ENCODE assay signal across 34 cellular contexts in the genomic region with DNA sequence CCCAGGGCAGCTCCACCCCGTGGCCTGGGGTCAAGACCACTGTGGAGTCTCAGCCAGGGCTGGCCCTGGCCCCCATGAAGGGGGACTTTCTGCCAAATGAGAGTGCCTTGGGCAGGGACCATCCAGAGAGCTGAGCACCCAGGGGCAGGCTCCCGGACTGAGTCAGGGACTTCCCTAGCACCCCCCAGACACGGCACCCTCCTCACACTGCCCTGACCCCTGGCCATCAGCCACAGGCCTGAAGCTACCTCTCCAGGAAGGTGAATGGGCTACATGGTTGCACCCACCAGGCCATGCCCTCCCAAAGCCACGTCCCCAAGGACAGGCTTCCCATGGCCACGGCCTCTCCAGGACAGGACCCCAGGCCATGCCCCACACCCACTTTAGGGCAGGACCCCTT. TPM values are rescaled to one million over a fixed set of nuclear protein-coding genes. Genes with fewer than 3 reads are reported as not detected.
"Had no signal": no experiment of that assay in that cellular context is flagged by ENCODE, and none has a peak within 500 bp of the region (broad histone marks: within the 10 kb centered on the region; RNA-seq: fewer than 3 reads in every experiment).

No MANE protein-coding gene starts in this region.

- ATAC-seq: heart left ventricle; left cardiac atrium; left lobe of liver; lower lobe of right lung; natural killer cell; stimulated activated effector memory CD8-positive, alpha-beta T cell treated with anti-CD3 and anti-CD28 coated beads, Interleukin-12 subunit alpha, Interleukin-12 subunit beta, amount 100 ng/mL, for 72 hours had no signal

- H3K9me3 ChIP-seq: heart left ventricle, lower lobe of right lung, ovary, right atrium auricular region, sigmoid colon, spleen, suprapubic skin, thoracic aorta, tibial artery, uterus had no signal

- H3K9me3 Mint-ChIP-seq: mesothelial cell of epicardium; naive B cell; natural killer cell; nephron progenitor cell; neural progenitor cell; stimulated activated effector memory CD8-positive, alpha-beta T cell treated with anti-CD3 and anti-CD28 coated beads, Interleukin-12 subunit alpha, Interleukin-12 subunit beta, amount 100 ng/mL, for 72 hours; stimulated activated naive CD8-positive, alpha-beta T cell treated with anti-CD3 and anti-CD28 coated beads, Interleukin-15, Interleukin-2, amounts not matched to agents 100 ng/mL and 50 ng/mL, for 24 hours; type B pancreatic cell had no signal

- H3K9ac ChIP-seq: neural progenitor cell had no signal

- H3K27ac ChIP-seq: heart left ventricle, lower lobe of right lung, neural progenitor cell, ovary, right atrium auricular region, sigmoid colon, spleen, suprapubic skin, thoracic aorta, tibial artery, uterus had no signal

- H3K4me3 Mint-ChIP-seq: mesothelial cell of epicardium; naive B cell; natural killer cell; nephron progenitor cell; neural progenitor cell; stimulated activated effector memory CD8-positive, alpha-beta T cell treated with anti-CD3 and anti-CD28 coated beads, Interleukin-12 subunit alpha, Interleukin-12 subunit beta, amount 100 ng/mL, for 72 hours; stimulated activated naive CD8-positive, alpha-beta T cell treated with anti-CD3 and anti-CD28 coated beads, Interleukin-15, Interleukin-2, amounts not matched to agents 100 ng/mL and 50 ng/mL, for 24 hours; type B pancreatic cell had no signal

- H3K4me1 ChIP-seq: heart left ventricle, lower lobe of right lung, neural progenitor cell, right atrium auricular region, sigmoid colon, tibial artery, uterus had no signal

- H3K4me2 ChIP-seq: neural progenitor cell had no signal

- H3K27ac Mint-ChIP-seq: mesothelial cell of epicardium; naive B cell; natural killer cell; nephron progenitor cell; neural progenitor cell; stimulated activated effector memory CD8-positive, alpha-beta T cell treated with anti-CD3 and anti-CD28 coated beads, Interleukin-12 subunit alpha, Interleukin-12 subunit beta, amount 100 ng/mL, for 72 hours; stimulated activated naive CD8-positive, alpha-beta T cell treated with anti-CD3 and anti-CD28 coated beads, Interleukin-15, Interleukin-2, amounts not matched to agents 100 ng/mL and 50 ng/mL, for 24 hours; type B pancreatic cell had no signal

- DNase-seq: hypothalamus; islet precursor cell; kidney glomerular epithelial cell; left cardiac atrium; lower lobe of right lung; mammary epithelial cell; mesendoderm; naive B cell; natural killer cell; nephron progenitor cell; ovary; sigmoid colon; small intestine; spleen; stimulated activated CD4-positive, alpha-beta T cell treated with anti-CD3 and anti-CD28 coated beads, Interleukin-4, amount 100 ng/mL, for 24 hours; stimulated activated naive CD4-positive, alpha-beta T cell; tibial artery; uterus had no signal

- H3K27me3 ChIP-seq: neural progenitor cell, ovary, right atrium auricular region, uterus had no signal

- H3K4me3 ChIP-seq: heart left ventricle, lower lobe of right lung, neural progenitor cell, ovary, right atrium auricular region, sigmoid colon, spleen, suprapubic skin, thoracic aorta, tibial artery, uterus had no signal

- H3K27me3 Mint-ChIP-seq: progenitor cell of endocrine pancreas; stimulated activated naive CD8-positive, alpha-beta T cell treated with anti-CD3 and anti-CD28 coated beads, Interleukin-15, Interleukin-2, amounts not matched to agents 100 ng/mL and 50 ng/mL, for 24 hours had no signal

- H3K36me3 Mint-ChIP-seq: mesothelial cell of epicardium; naive B cell; natural killer cell; neural progenitor cell; stimulated activated effector memory CD8-positive, alpha-beta T cell treated with anti-CD3 and anti-CD28 coated beads, Interleukin-12 subunit alpha, Interleukin-12 subunit beta, amount 100 ng/mL, for 72 hours; type B pancreatic cell had no signal

- H3K36me3 ChIP-seq: heart left ventricle, lower lobe of right lung, neural progenitor cell, ovary, right atrium auricular region, sigmoid colon, spleen, suprapubic skin, thoracic aorta, tibial artery, uterus had no signal

- H3K4me1 Mint-ChIP-seq: mesothelial cell of epicardium, naive B cell, natural killer cell had no signal

- H2AFZ ChIP-seq: neural progenitor cell had no signal

RNA-seq across cellular contexts. Expression of gene CCDC187, which starts 9.5 kb away (rescaled TPM):
- total RNA-seq: left cardiac atrium, omental fat pad, pulmonary artery endothelial cell, renal cortical epithelial cell, right atrium auricular region, sigmoid colon, subcutaneous adipose tissue, thoracic aorta had no signal
- polyA plus RNA-seq: heart left ventricle, liver, mammary epithelial cell had no signal
